ENCODE assay signal across 17 cellular contexts in the genomic region with DNA sequence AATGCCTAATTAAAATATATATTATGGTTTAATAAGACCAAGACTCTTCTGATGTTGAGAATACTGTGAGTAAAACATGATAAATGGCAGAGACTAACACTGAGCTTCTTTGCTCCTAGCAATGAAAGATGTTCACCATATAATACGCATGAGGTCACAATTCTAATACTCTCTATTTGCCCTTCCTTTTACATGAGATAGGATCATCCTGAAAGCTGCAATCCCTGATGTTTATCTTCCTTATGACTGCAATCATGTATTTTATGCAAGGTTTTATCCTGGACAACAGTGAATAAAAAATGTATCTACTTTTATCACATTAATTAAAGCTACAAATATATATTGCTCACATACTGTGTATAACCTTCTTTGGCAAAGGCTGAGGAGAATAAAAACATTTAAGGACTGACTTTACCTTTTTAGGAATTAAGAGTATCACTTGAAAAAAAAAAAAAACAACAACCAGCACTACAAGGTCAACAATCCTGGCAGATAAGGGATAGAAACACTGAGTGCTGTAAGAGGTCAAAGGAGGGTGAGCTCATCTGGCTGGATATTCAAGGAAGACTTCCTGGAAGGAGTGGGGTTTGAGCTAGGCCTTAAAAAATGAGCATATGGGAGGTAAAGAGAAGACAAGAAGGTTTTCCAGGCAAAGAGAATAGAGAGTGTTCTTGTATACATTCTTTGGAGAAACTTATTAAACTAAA.
DNase-seq lines count a peak whose midpoint lies in the region; ATAC-seq, FAIRE-seq and TF ChIP-seq lines count a peak whose summit lies in the region.
"Had no signal": no experiment of that assay in that cellular context is flagged by ENCODE, and none has a peak within 500 bp of the region (broad histone marks: within the 10 kb centered on the region; RNA-seq: fewer than 3 reads in every experiment).

No MANE protein-coding gene starts in this region.

- H3K4me3 ChIP-seq in PC-3 (ENCODE audit: low read length) (no peak overlapping the region), endothelial cell of umbilical vein (replicated peaks in 1 of 3; ENCODE audit: insufficient read depth in 1 of 3, low read depth in 1 of 3, low read length in 3 of 3) (no peak overlapping the region), mesenchymal stem cell (ENCODE audit: insufficient read depth in 1 of 2, low read depth in 1 of 2, low read length in 2 of 2) (no peak overlapping the region)
- H3K4me3 ChIP-seq: adrenal gland, stomach, vagina had no signal

- no peak overlapping the region for H3K14ac ChIP-seq in mesenchymal stem cell (ENCODE audit: low read length in 2 of 2)

- H3K9me3 ChIP-seq in PC-3 (ENCODE audit: low read length) (no peaks in the 10 kb centered on the region), endothelial cell of umbilical vein (replicated peaks; ENCODE audit: control insufficient read depth, insufficient read depth, low read length) (no peaks in the 10 kb centered on the region), mesenchymal stem cell (ENCODE audit: control insufficient read depth, low read length) (no peaks in the 10 kb centered on the region)
- H3K9me3 ChIP-seq: adrenal gland, stomach, vagina had no signal

- H4K20me1 ChIP-seq in PC-3 (ENCODE audit: low read length) (no peaks in the 10 kb centered on the region), endothelial cell of umbilical vein (replicated peaks; ENCODE audit: control insufficient read depth, extremely low read depth, insufficient read depth, low read length) (no peaks in the 10 kb centered on the region)

- H3K27me3 ChIP-seq in PC-3 (ENCODE audit: low read length) (no peaks in the 10 kb centered on the region), endothelial cell of umbilical vein (ENCODE audit: control insufficient read depth in 2 of 2, insufficient read depth in 2 of 2, low read length in 2 of 2) (no peaks in the 10 kb centered on the region), mesenchymal stem cell (ENCODE audit: control insufficient read depth in 1 of 2, insufficient read depth in 1 of 2, low read length in 2 of 2) (no peaks in the 10 kb centered on the region)
- H3K27me3 ChIP-seq: adrenal gland, stomach, vagina had no signal

- no peaks in the 10 kb centered on the region for H3K79me1 ChIP-seq in mesenchymal stem cell (replicated peaks; ENCODE audit: low read length, poor library complexity, severe bottlenecking)

- DNase-seq in Calu3 (no peak), PC-3 (no peak), endothelial cell of umbilical vein (ENCODE audit: low read depth, low spot score) (peak; percentile 35), mesenchymal stem cell (no peak), T-helper 1 cell (no peak)
- DNase-seq in activated CD4-positive, alpha-beta T cell treated with anti-CD3 and anti-CD28 coated beads, Interleukin-2, amount 10 ng/mL, durations not matched to agents 7 days and 5 days: no peak
- DNase-seq: GF-D8, NCI-H187, NCI-H526 had no signal

- intact Hi-C loops in Calu3 (cut with micrococcal nuclease; ENCODE audit: unreplicated experiment): loop anchor here (5.0 kb wide), 1 partner anchor 37 kb away; no protein-coding TSS in a partner anchor
- intact Hi-C loops in PC-3 (cut with micrococcal nuclease): no loop called here
- intact Hi-C loops in endothelial cell of umbilical vein (cut with micrococcal nuclease): no loop called here

- no peak overlapping the region for H4K8ac ChIP-seq in mesenchymal stem cell (ENCODE audit: low read length)

- no peak overlapping the region for H3K27ac Mint-ChIP-seq in Calu3 (ENCODE audit: unreplicated experiment)
- H3K27ac Mint-ChIP-seq in activated CD4-positive, alpha-beta T cell treated with anti-CD3 and anti-CD28 coated beads, Interleukin-2, amount 10 ng/mL, durations not matched to agents 7 days and 5 days: no peak overlapping the region
- H3K27ac Mint-ChIP-seq: activated T-helper 2 cell treated with anti-CD3 and anti-CD28 coated beads, Interferon-gamma antibody, Interleukin-2, Interleukin-4, amounts not matched to agents 10 μg/mL and 5 μg/mL and 100 μg/mL, durations not matched to agents 14 hours and 24 hours and 36 hours; HFFc6 had no signal

- H2BK5ac ChIP-seq in mesenchymal stem cell (ENCODE audit: low read depth, low read length, poor library complexity, severe bottlenecking): no peak overlapping the region

- CTCF ChIA-PET in Calu3 (lab: Charles Lee): interaction anchor here (0.6 to 2.4 kb wide), 7 partner anchors 11 to 220 kb away, joined by 3 to 11 read pairs (median 7); no protein-coding TSS in a partner anchor
- CTCF ChIA-PET in PC-3 (lab: Charles Lee): no interaction called here
- CTCF ChIA-PET in endothelial cell of umbilical vein (lab: Charles Lee): interaction anchor here (0.7 to 3.6 kb wide), 10 partner anchors 11 to 225 kb away, joined by 3 to 18 read pairs (median 6); no protein-coding TSS in a partner anchor
- CTCF ChIA-PET in activated CD4-positive, alpha-beta T cell treated with anti-CD3 and anti-CD28 coated beads, Interleukin-2, amount 10 ng/mL, durations not matched to agents 7 days and 5 days (lab: Charles Lee): interaction anchor here (1.1 to 1.5 kb wide), 2 partner anchors 9 to 13 kb away, joined by 3 to 4 read pairs; no protein-coding TSS in a partner anchor

- TF ChIP-seq POLR2A in endothelial cell of umbilical vein (IDR thresholded peaks at IDR 0.05; ENCODE audit: low read depth, low read length): no peak

- peaks cover 17% of the 10 kb centered on the region for H3K36me3 Mint-ChIP-seq in Calu3 (ENCODE audit: insufficient read depth, unreplicated experiment)
- no peaks in the 10 kb centered on the region for H3K36me3 Mint-ChIP-seq in activated CD4-positive, alpha-beta T cell treated with anti-CD3 and anti-CD28 coated beads, Interleukin-2, amount 10 ng/mL, durations not matched to agents 7 days and 5 days (ENCODE audit: low read depth)

- H3K9ac ChIP-seq in PC-3 (ENCODE audit: low read length) (no peak overlapping the region), endothelial cell of umbilical vein (replicated peaks; ENCODE audit: extremely low read depth, insufficient read depth, low read length) (no peak overlapping the region), mesenchymal stem cell (ENCODE audit: low read length) (peak overlapping the region; percentile 44)
- H3K9ac ChIP-seq: parathyroid adenoma had no signal

- no peak overlapping the region for H2BK12ac ChIP-seq in mesenchymal stem cell (ENCODE audit: low read length in 2 of 2)

- H2BK120ac ChIP-seq in mesenchymal stem cell (ENCODE audit: low read depth, low read length): no peak overlapping the region

- TF ChIP-seq CTCF in Calu3 (IDR thresholded peaks at IDR 0.05; ENCODE audit: unreplicated experiment) (no peak), PC-3 (conservative IDR thresholded peaks at IDR 0.05; ENCODE audit: low read depth, low read length) (no peak), endothelial cell of umbilical vein (IDR thresholded peaks at IDR 0.05; ENCODE audit: extremely low read depth in 1 of 2, insufficient read depth in 1 of 2, low read depth in 1 of 2, low read length in 2 of 2) (no peak)

- H3K4me1 Mint-ChIP-seq in Calu3 (ENCODE audit: low read depth, unreplicated experiment): peaks cover 12% of the 10 kb centered on the region
- peaks cover 5% of the 10 kb centered on the region for H3K4me1 Mint-ChIP-seq in activated CD4-positive, alpha-beta T cell treated with anti-CD3 and anti-CD28 coated beads, Interleukin-2, amount 10 ng/mL, durations not matched to agents 7 days and 5 days

- H3K36me3 ChIP-seq in PC-3 (ENCODE audit: low read depth, low read length): no peaks in the 10 kb centered on the region
- no peaks in the 10 kb centered on the region for H3K36me3 ChIP-seq in endothelial cell of umbilical vein (ENCODE audit: control insufficient read depth in 2 of 2, extremely low read depth in 1 of 2, insufficient read depth in 2 of 2, low read length in 2 of 2)
- no peaks in the 10 kb centered on the region for H3K36me3 ChIP-seq in mesenchymal stem cell (ENCODE audit: control insufficient read depth in 1 of 2, insufficient read depth in 2 of 2, low read depth in 1 of 2, low read length in 2 of 2)
- H3K36me3 ChIP-seq: adrenal gland, stomach, vagina had no signal

- H3K79me2 ChIP-seq in PC-3 (ENCODE audit: low read length) (no peaks in the 10 kb centered on the region), endothelial cell of umbilical vein (ENCODE audit: control insufficient read depth, insufficient read depth, low read length) (no peaks in the 10 kb centered on the region)
- H3K79me2 ChIP-seq: parathyroid adenoma had no signal

- H3K27me3 Mint-ChIP-seq in Calu3 (ENCODE audit: unreplicated experiment): no peaks in the 10 kb centered on the region
- no peaks in the 10 kb centered on the region for H3K27me3 Mint-ChIP-seq in activated CD4-positive, alpha-beta T cell treated with anti-CD3 and anti-CD28 coated beads, Interleukin-2, amount 10 ng/mL, durations not matched to agents 7 days and 5 days

- no peak overlapping the region for H4K91ac ChIP-seq in mesenchymal stem cell (ENCODE audit: low read length)

- H3K4me1 ChIP-seq in PC-3 (ENCODE audit: insufficient read depth, low read length) (peaks cover 42% of the 10 kb centered on the region), endothelial cell of umbilical vein (ENCODE audit: control insufficient read depth, extremely low read depth, insufficient read depth, low read length) (peaks cover 41% of the 10 kb centered on the region), mesenchymal stem cell (ENCODE audit: control insufficient read depth, insufficient read depth, low read depth, low read length) (no peaks in the 10 kb centered on the region)
- H3K4me1 ChIP-seq: parathyroid adenoma, vagina had no signal

- H2BK15ac ChIP-seq in mesenchymal stem cell (ENCODE audit: low read depth, poor library complexity, severe bottlenecking): no peak overlapping the region

- H3K4me2 ChIP-seq in PC-3 (ENCODE audit: low read length) (no peak overlapping the region), endothelial cell of umbilical vein (ENCODE audit: insufficient read depth, low read length) (no peak overlapping the region), mesenchymal stem cell (ENCODE audit: low read length, poor library complexity, severe bottlenecking) (no peak overlapping the region)

- H3F3A ChIP-seq in PC-3 (ENCODE audit: low read length, unreplicated experiment): no peaks in the 10 kb centered on the region

- no peak overlapping the region for H3K4ac ChIP-seq in mesenchymal stem cell (ENCODE audit: low read depth in 1 of 2, low read length in 2 of 2)

- no peak overlapping the region for H3K23ac ChIP-seq in mesenchymal stem cell (ENCODE audit: low read length in 2 of 2)

- H3K18ac ChIP-seq in mesenchymal stem cell (ENCODE audit: low read depth in 1 of 2, low read length in 2 of 2): no peak overlapping the region

- no peak for FAIRE-seq in endothelial cell of umbilical vein (lab: Jason Lieb, UNC)

- dilution Hi-C loops in endothelial cell of umbilical vein (cut with MboI; ENCODE audit: extremely low pct_ligation_motif_present, low sequenced_read_pairs): loop anchor here (25.0 kb wide), 1 partner anchor 158 kb away; no protein-coding TSS in a partner anchor

- H3K9me3 Mint-ChIP-seq in Calu3 (ENCODE audit: low read depth, unreplicated experiment): no peaks in the 10 kb centered on the region
- H3K9me3 Mint-ChIP-seq in activated CD4-positive, alpha-beta T cell treated with anti-CD3 and anti-CD28 coated beads, Interleukin-2, amount 10 ng/mL, durations not matched to agents 7 days and 5 days: no peaks in the 10 kb centered on the region
- H3K9me3 Mint-ChIP-seq: activated T-helper 2 cell treated with anti-CD3 and anti-CD28 coated beads, Interferon-gamma antibody, Interleukin-2, Interleukin-4, amounts not matched to agents 10 μg/mL and 5 μg/mL and 100 μg/mL, durations not matched to agents 14 hours and 24 hours and 36 hours; HFFc6 had no signal

- no peak overlapping the region for H3K27ac ChIP-seq in PC-3 (ENCODE audit: low read length)
- H3K27ac ChIP-seq in endothelial cell of umbilical vein (ENCODE audit: insufficient read depth, low read depth, low read length): peak overlapping the region; percentile 58
- H3K27ac ChIP-seq in mesenchymal stem cell (ENCODE audit: low read length, poor library complexity, severe bottlenecking): no peak overlapping the region
- H3K27ac ChIP-seq: adrenal gland, parathyroid adenoma, stomach, vagina had no signal

- H2AK5ac ChIP-seq in mesenchymal stem cell (ENCODE audit: low read length, severe bottlenecking): no peak overlapping the region

- no peak for ATAC-seq in PC-3
- ATAC-seq in HG03469 (IDR thresholded peaks at IDR 0.05; ENCODE audit: unreplicated experiment): no peak
- ATAC-seq in HG02763 (IDR thresholded peaks at IDR 0.05; ENCODE audit: unreplicated experiment): no peak

- TSS peak; percentile 78 for BruUV-seq in Calu3 (replicated peaks; lab: Mats Ljungman, UMichigan)
- no TSS peak for BruUV-seq in PC-3 (replicated peaks; lab: Mats Ljungman, UMichigan)
- BruUV-seq in endothelial cell of umbilical vein (replicated peaks; lab: Mats Ljungman, UMichigan): no TSS peak

- H3K4me3 Mint-ChIP-seq in Calu3 (ENCODE audit: low read depth, unreplicated experiment): no peak overlapping the region
- H3K4me3 Mint-ChIP-seq in activated CD4-positive, alpha-beta T cell treated with anti-CD3 and anti-CD28 coated beads, Interleukin-2, amount 10 ng/mL, durations not matched to agents 7 days and 5 days: no peak overlapping the region
- H3K4me3 Mint-ChIP-seq: HFFc6 had no signal

- H3K9me1 ChIP-seq in endothelial cell of umbilical vein (replicated peaks; ENCODE audit: control insufficient read depth, extremely low read depth, insufficient read depth, low read length): no peaks in the 10 kb centered on the region

- POLR2A ChIA-PET in PC-3 (lab: Charles Lee; ENCODE audit: unreplicated experiment): no interaction called here
- POLR2A ChIA-PET in endothelial cell of umbilical vein (lab: Charles Lee): no interaction called here
- POLR2A ChIA-PET in activated CD4-positive, alpha-beta T cell treated with anti-CD3 and anti-CD28 coated beads, Interleukin-2, amount 10 ng/mL, durations not matched to agents 7 days and 5 days (lab: Charles Lee): no interaction called here

- H2AFZ ChIP-seq in PC-3 (ENCODE audit: low read length) (peak overlapping the region; percentile 15; the same call in 1 of the 2 replicates), endothelial cell of umbilical vein (ENCODE audit: low read depth, low read length) (no peak overlapping the region), mesenchymal stem cell (ENCODE audit: low read depth, low read length) (no peak overlapping the region)
- H2AFZ ChIP-seq: parathyroid adenoma had no signal

- WGBS in mesenchymal stem cell: 100% methylated on average over 1 of the region's 1 CpG

- no peaks in the 10 kb centered on the region for H3K9me2 ChIP-seq in PC-3 (replicated peaks; ENCODE audit: low read length)
